Comparison of ENCODE assay signal across 22 cellular contexts in genomic region chr3:128701342-128702212, GRCh38. TPM values are rescaled to one million over a fixed set of nuclear protein-coding genes. Genes with fewer than 3 reads are reported as not detected.
DNase-seq lines count a peak whose midpoint lies in the region; ATAC-seq and TF ChIP-seq lines count a peak whose summit lies in the region.
"Had no signal": no experiment of that assay in that cellular context is flagged by ENCODE, and none has a peak within 500 bp of the region (broad histone marks: within the 10 kb centered on the region; RNA-seq: fewer than 3 reads in every experiment).

No MANE protein-coding gene starts in this region.

- peak overlapping the region; percentile 12; the same call in 1 of the 2 replicates for H3K4me3 ChIP-seq in BE2C (ENCODE audit: low read depth, low read length)
- no peak overlapping the region for H3K4me3 ChIP-seq in lower lobe of right lung
- H3K4me3 ChIP-seq: gastrocnemius medialis, mucosa of descending colon, right lobe of liver, SK-N-MC, vagina had no signal

- peaks cover 0 to 3% (median 0%) of the 10 kb centered on the region in 5 experiments for H3K9me3 Mint-ChIP-seq in brain
- H3K9me3 Mint-ChIP-seq: central memory CD8-positive, alpha-beta T cell had no signal

- no peaks in the 10 kb centered on the region for H3K36me3 Mint-ChIP-seq in brain

- no peaks in the 10 kb centered on the region for H3K36me3 ChIP-seq in BE2C
- no peaks in the 10 kb centered on the region for H3K36me3 ChIP-seq in lower lobe of right lung
- H3K36me3 ChIP-seq: gastrocnemius medialis, right lobe of liver, vagina had no signal

- no peaks in the 10 kb centered on the region for H3K27me3 Mint-ChIP-seq in brain
- H3K27me3 Mint-ChIP-seq: activated CD4-positive, alpha-beta T cell treated with anti-CD3 and anti-CD28 coated beads for 36 hours; central memory CD8-positive, alpha-beta T cell had no signal

- H3K27ac Mint-ChIP-seq in brain: peak overlapping the region in 3 of 5 experiments; percentile 20 to 57 (median 27)
- H3K27ac Mint-ChIP-seq: activated CD4-positive, alpha-beta T cell treated with anti-CD3 and anti-CD28 coated beads for 36 hours had no signal

- DNase-seq in BE2C (peak; percentile 74), MV-4-11 (lab: John Stamatoyannopoulos, UW) (peak; percentile 75), lower lobe of right lung (no peak)
- no peak for DNase-seq in activated naive CD4-positive, alpha-beta T cell (lab: John Stamatoyannopoulos, UW)
- DNase-seq: activated CD4-positive, alpha-beta T cell treated with anti-CD3 and anti-CD28 coated beads for 36 hours; activated CD8-positive, alpha-beta memory T cell treated with anti-CD3 and anti-CD28 coated beads, Interleukin-2, amount 50 U/mL, for 4 hours; activated effector memory CD4-positive, alpha-beta T cell treated with anti-CD3 and anti-CD28 coated beads, Interleukin-2, amount 50 U/mL, for 16 hours; Kasumi-1; left cardiac atrium; mucosa of descending colon; NCI-H187; NCI-H510A; right lobe of liver; stimulated activated CD4-positive, alpha-beta T cell treated with anti-CD3 and anti-CD28 coated beads, Interleukin-2, amount 100 ng/mL, for 24 hours had no signal

- H3K9me3 ChIP-seq in BE2C (no peaks in the 10 kb centered on the region), lower lobe of right lung (no peaks in the 10 kb centered on the region)
- H3K9me3 ChIP-seq: gastrocnemius medialis, mucosa of descending colon, right lobe of liver, vagina had no signal

- H3K4me3 Mint-ChIP-seq in brain: no peak overlapping the region
- H3K4me3 Mint-ChIP-seq: activated CD4-positive, alpha-beta T cell treated with anti-CD3 and anti-CD28 coated beads for 36 hours; central memory CD8-positive, alpha-beta T cell had no signal

- peaks cover 16% of the 10 kb centered on the region for H3K4me1 ChIP-seq in BE2C
- H3K4me1 ChIP-seq in lower lobe of right lung: peaks cover 12% of the 10 kb centered on the region
- H3K4me1 ChIP-seq: gastrocnemius medialis, right lobe of liver had no signal

- intact Hi-C loops in lower lobe of right lung (cut with DNase I): no loop called here

- TF ChIP-seq CTCF in BE2C (IDR thresholded peaks at IDR 0.05; ENCODE audit: low read depth, low read length) (no peak), brain (conservative IDR thresholded peaks at IDR 0.05) (no peak), lower lobe of right lung (IDR thresholded peaks at IDR 0.05) (no peak)

- H3K4me1 Mint-ChIP-seq in brain: peaks cover 12% of the 10 kb centered on the region
- H3K4me1 Mint-ChIP-seq: central memory CD8-positive, alpha-beta T cell had no signal

- H3K27me3 ChIP-seq in BE2C (no peaks in the 10 kb centered on the region), lower lobe of right lung (ENCODE audit: low read depth) (no peaks in the 10 kb centered on the region)
- H3K27me3 ChIP-seq: gastrocnemius medialis, right lobe of liver, vagina had no signal

- ATAC-seq in lower lobe of right lung: no peak
- ATAC-seq in HG03521 (IDR thresholded peaks at IDR 0.05; ENCODE audit: unreplicated experiment): no peak
- ATAC-seq in GM21390 (IDR thresholded peaks at IDR 0.05; ENCODE audit: unreplicated experiment): no peak
- ATAC-seq in HG03108 (IDR thresholded peaks at IDR 0.05; ENCODE audit: unreplicated experiment): no peak
- ATAC-seq: activated CD4-positive, alpha-beta T cell treated with anti-CD3 and anti-CD28 coated beads for 36 hours; gastrocnemius medialis; left cardiac atrium; mucosa of descending colon had no signal

- H3K27ac ChIP-seq in lower lobe of right lung: peak overlapping the region; percentile 16
- H3K27ac ChIP-seq: gastrocnemius medialis, right lobe of liver, SK-N-MC, vagina had no signal

RNA-seq across cellular contexts. Expression of gene RAB7A, which starts 24.4 kb away (rescaled TPM):
- polyA plus RNA-seq in BE2C (2012; ENCODE audit: insufficient read depth, insufficient read length, low read depth): 342 TPM
- 271 TPM for polyA plus RNA-seq in brain (ENCODE audit: insufficient read depth, low read depth, low replicate concordance)
- total RNA-seq in lower lobe of right lung: 278 TPM

RNA-seq across cellular contexts. Expression of gene RPN1, which starts 51.0 kb away (rescaled TPM):
- polyA plus RNA-seq in BE2C (2012; ENCODE audit: insufficient read depth, insufficient read length, low read depth): 221 TPM
- 281 TPM for polyA plus RNA-seq in brain (ENCODE audit: insufficient read depth, low read depth, low replicate concordance)
- 198 TPM for total RNA-seq in lower lobe of right lung

Comparison
In these comparisons a context has a peak if more than half of its experiments do, and no peak if none do; other contexts are left out.
1. DNase-seq: peak in BE2C (single experiment) and MV-4-11 (single experiment); none in lower lobe of right lung (single experiment) and activated naive CD4-positive, alpha-beta T cell (0 of 4).